In the genomic region with DNA sequence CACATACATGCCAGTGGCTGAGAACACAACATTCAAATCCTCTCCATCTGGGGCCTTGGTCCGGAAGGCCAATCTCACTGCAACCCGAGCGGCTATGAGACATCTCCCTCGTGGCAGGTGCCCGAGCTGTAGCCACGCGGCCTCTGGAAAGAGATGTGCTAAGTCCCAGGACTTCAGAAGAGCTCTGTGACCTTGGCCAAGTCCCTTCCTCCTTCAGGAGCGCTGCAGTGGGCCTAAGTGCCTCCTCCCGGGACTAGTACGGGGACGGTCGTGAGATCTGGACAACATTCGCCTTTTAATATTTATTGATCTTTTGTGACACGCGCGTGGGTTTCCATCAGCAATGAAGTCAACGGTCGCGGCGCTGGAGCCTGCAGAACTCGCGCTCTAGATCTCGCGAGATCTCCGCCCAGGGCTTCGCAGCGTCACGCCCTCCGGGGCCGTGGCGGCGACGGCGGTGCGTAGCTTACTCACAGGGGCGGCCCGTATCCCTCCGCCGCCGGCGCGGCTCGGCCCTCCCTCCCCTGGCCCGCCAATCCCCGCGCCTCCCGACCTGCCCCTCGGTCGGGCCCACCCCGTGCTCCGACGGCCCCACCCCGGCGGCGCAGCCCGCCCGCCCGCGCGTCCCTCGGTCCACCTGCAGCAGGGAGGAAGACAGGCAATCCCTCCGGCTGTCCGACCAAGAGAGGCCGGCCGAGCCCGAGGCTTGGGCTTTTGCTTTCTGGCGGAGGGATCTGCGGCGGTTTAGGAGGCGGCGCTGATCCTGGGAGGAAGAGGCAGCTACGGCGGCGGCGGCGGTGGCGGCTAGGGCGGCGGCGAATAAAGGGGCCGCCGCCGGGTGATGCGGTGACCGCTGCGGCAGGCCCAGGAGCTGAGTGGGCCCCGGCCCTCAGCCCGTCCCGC, we compare ENCODE assay signal across 1 cellular context.
TF ChIP-seq lines count a peak whose summit lies in the region.

A gene (plus strand): TSS at position 588 of the 903 bp plus-strand sequence. CDS start 453 bp downstream, outside the sequence.

TF ChIP-seq in HepG2, 621 proteins besides CTCF, POLR2A, EP300 and RAD21 (continued from another document and continues in another):
- TF ChIP-seq, protein P1, sequence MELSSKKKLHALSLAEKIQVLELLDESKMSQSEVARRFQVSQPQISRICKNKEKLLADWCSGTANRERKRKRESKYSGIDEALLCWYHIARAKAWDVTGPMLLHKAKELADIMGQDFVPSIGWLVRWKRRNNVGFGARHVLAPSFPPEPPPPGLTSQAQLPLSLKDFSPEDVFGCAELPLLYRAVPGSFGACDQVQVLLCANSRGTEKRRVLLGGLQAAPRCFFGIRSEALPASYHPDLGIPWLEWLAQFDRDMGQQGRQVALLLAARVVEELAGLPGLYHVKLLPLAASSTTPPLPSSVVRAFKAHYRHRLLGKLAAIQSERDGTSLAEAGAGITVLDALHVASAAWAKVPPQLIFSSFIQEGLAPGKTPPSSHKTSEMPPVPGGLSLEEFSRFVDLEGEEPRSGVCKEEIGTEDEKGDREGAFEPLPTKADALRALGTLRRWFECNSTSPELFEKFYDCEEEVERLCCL (CRISPR knock-in tag; IDR thresholded peaks at IDR 0.05; ENCODE audit: borderline replicate concordance), result no peak
- no peak for TF ChIP-seq SRSF1 (optimal IDR thresholded peaks at IDR 0.05; ENCODE audit: low read depth, low read length)
- TF ChIP-seq KLF12 (CRISPR knock-in tag; IDR thresholded peaks at IDR 0.05; ENCODE audit: borderline replicate concordance), result peak; percentile 91
- TF ChIP-seq, protein P2, sequence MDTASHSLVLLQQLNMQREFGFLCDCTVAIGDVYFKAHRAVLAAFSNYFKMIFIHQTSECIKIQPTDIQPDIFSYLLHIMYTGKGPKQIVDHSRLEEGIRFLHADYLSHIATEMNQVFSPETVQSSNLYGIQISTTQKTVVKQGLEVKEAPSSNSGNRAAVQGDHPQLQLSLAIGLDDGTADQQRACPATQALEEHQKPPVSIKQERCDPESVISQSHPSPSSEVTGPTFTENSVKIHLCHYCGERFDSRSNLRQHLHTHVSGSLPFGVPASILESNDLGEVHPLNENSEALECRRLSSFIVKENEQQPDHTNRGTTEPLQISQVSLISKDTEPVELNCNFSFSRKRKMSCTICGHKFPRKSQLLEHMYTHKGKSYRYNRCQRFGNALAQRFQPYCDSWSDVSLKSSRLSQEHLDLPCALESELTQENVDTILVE (CRISPR knock-in tag; IDR thresholded peaks at IDR 0.05), result peak; percentile 55; the same call in 1 of the 2 replicates
- peak; percentile 74 for TF ChIP-seq GATAD2A (CRISPR knock-in tag; IDR thresholded peaks at IDR 0.05)
- TF ChIP-seq PHF21A (CRISPR knock-in tag; IDR thresholded peaks at IDR 0.05), result peak; percentile 58; the same call in 1 of the 2 replicates
- TF ChIP-seq RFX1 (IDR thresholded peaks at IDR 0.05), result no peak
- TF ChIP-seq ZNF619 (CRISPR knock-in tag; IDR thresholded peaks at IDR 0.05), result no peak
- no peak; the same call in 1 of the 2 replicates for TF ChIP-seq ZNF724P (CRISPR knock-in tag; IDR thresholded peaks at IDR 0.05; ENCODE audit: borderline replicate concordance)
- no peak for TF ChIP-seq MAFF (IDR thresholded peaks at IDR 0.05; ENCODE audit: low read depth, low read length)
- TF ChIP-seq FOXO1 (CRISPR knock-in tag; IDR thresholded peaks at IDR 0.05), result 0 out of 2 replicates have a peak, but pooled peaks have one; percentile 12
- TF ChIP-seq ZNF816 (CRISPR knock-in tag; IDR thresholded peaks at IDR 0.05; ENCODE audit: borderline replicate concordance), result no peak
- no peak for TF ChIP-seq ZSCAN20 (CRISPR knock-in tag; IDR thresholded peaks at IDR 0.05; ENCODE audit: borderline replicate concordance)
- no peak for TF ChIP-seq MIER2 (CRISPR knock-in tag; IDR thresholded peaks at IDR 0.05)
- TF ChIP-seq, protein P3, sequence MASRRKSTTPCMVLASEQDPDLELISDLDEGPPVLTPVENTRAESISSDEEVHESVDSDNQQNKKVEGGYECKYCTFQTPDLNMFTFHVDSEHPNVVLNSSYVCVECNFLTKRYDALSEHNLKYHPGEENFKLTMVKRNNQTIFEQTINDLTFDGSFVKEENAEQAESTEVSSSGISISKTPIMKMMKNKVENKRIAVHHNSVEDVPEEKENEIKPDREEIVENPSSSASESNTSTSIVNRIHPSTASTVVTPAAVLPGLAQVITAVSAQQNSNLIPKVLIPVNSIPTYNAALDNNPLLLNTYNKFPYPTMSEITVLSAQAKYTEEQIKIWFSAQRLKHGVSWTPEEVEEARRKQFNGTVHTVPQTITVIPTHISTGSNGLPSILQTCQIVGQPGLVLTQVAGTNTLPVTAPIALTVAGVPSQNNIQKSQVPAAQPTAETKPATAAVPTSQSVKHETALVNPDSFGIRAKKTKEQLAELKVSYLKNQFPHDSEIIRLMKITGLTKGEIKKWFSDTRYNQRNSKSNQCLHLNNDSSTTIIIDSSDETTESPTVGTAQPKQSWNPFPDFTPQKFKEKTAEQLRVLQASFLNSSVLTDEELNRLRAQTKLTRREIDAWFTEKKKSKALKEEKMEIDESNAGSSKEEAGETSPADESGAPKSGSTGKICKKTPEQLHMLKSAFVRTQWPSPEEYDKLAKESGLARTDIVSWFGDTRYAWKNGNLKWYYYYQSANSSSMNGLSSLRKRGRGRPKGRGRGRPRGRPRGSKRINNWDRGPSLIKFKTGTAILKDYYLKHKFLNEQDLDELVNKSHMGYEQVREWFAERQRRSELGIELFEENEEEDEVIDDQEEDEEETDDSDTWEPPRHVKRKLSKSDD (CRISPR knock-in tag; IDR thresholded peaks at IDR 0.05; ENCODE audit: low read depth), result no peak
- TF ChIP-seq ZNF33B (CRISPR knock-in tag; IDR thresholded peaks at IDR 0.05), result no peak
- no peak for TF ChIP-seq MYNN (CRISPR knock-in tag; IDR thresholded peaks at IDR 0.05; ENCODE audit: low read depth)
- no peak for TF ChIP-seq ZNF510 (CRISPR knock-in tag; IDR thresholded peaks at IDR 0.05; ENCODE audit: low read depth)
- no peak for TF ChIP-seq SSRP1 (CRISPR knock-in tag; IDR thresholded peaks at IDR 0.05)
- TF ChIP-seq BCL6 (CRISPR knock-in tag; IDR thresholded peaks at IDR 0.05), result 0 out of 2 replicates have a peak, but pooled peaks have one; percentile 26
- no peak for TF ChIP-seq ZNF577 (CRISPR knock-in tag; IDR thresholded peaks at IDR 0.05; ENCODE audit: borderline replicate concordance, low read depth)
- TF ChIP-seq ZNF333 (CRISPR knock-in tag; IDR thresholded peaks at IDR 0.05; ENCODE audit: borderline replicate concordance), result no peak
- TF ChIP-seq, protein P4, sequence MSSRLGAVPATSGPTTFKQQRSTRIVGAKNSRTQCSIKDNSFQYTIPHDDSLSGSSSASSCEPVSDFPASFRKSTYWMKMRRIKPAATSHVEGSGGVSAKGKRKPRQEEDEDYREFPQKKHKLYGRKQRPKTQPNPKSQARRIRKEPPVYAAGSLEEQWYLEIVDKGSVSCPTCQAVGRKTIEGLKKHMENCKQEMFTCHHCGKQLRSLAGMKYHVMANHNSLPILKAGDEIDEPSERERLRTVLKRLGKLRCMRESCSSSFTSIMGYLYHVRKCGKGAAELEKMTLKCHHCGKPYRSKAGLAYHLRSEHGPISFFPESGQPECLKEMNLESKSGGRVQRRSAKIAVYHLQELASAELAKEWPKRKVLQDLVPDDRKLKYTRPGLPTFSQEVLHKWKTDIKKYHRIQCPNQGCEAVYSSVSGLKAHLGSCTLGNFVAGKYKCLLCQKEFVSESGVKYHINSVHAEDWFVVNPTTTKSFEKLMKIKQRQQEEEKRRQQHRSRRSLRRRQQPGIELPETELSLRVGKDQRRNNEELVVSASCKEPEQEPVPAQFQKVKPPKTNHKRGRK (CRISPR knock-in tag; IDR thresholded peaks at IDR 0.05), result no peak
- TF ChIP-seq ASH2L (IDR thresholded peaks at IDR 0.05; ENCODE audit: insufficient read length, low read depth, low read length), result peak; percentile 68
- TF ChIP-seq ZNF781 (CRISPR knock-in tag; IDR thresholded peaks at IDR 0.05; ENCODE audit: borderline replicate concordance, not compliant biosample characterization), result peak; percentile 42
- TF ChIP-seq NR2F1 (CRISPR knock-in tag; IDR thresholded peaks at IDR 0.05), result no peak
- 0 out of 2 replicates have a peak, but pooled peaks have one; percentile 28 for TF ChIP-seq ZNF557 (CRISPR knock-in tag; IDR thresholded peaks at IDR 0.05)
- TF ChIP-seq ZNF564 (CRISPR knock-in tag; IDR thresholded peaks at IDR 0.05), result peak; percentile 95
- TF ChIP-seq SIN3B (IDR thresholded peaks at IDR 0.05; ENCODE audit: low read length), result no peak
- no peak for TF ChIP-seq ZNF549 (CRISPR knock-in tag; IDR thresholded peaks at IDR 0.05)
- TF ChIP-seq ZNF256 (CRISPR knock-in tag; conservative IDR thresholded peaks at IDR 0.05), result no peak
- no peak for TF ChIP-seq ZNF530 (CRISPR knock-in tag; IDR thresholded peaks at IDR 0.05; ENCODE audit: low read depth)
- TF ChIP-seq, protein P5, sequence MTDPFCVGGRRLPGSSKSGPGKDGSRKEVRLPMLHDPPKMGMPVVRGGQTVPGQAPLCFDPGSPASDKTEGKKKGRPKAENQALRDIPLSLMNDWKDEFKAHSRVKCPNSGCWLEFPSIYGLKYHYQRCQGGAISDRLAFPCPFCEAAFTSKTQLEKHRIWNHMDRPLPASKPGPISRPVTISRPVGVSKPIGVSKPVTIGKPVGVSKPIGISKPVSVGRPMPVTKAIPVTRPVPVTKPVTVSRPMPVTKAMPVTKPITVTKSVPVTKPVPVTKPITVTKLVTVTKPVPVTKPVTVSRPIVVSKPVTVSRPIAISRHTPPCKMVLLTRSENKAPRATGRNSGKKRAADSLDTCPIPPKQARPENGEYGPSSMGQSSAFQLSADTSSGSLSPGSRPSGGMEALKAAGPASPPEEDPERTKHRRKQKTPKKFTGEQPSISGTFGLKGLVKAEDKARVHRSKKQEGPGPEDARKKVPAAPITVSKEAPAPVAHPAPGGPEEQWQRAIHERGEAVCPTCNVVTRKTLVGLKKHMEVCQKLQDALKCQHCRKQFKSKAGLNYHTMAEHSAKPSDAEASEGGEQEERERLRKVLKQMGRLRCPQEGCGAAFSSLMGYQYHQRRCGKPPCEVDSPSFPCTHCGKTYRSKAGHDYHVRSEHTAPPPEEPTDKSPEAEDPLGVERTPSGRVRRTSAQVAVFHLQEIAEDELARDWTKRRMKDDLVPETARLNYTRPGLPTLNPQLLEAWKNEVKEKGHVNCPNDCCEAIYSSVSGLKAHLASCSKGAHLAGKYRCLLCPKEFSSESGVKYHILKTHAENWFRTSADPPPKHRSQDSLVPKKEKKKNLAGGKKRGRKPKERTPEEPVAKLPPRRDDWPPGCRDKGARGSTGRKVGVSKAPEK (CRISPR knock-in tag; IDR thresholded peaks at IDR 0.05; ENCODE audit: borderline replicate concordance), result no peak
- TF ChIP-seq, protein P6, sequence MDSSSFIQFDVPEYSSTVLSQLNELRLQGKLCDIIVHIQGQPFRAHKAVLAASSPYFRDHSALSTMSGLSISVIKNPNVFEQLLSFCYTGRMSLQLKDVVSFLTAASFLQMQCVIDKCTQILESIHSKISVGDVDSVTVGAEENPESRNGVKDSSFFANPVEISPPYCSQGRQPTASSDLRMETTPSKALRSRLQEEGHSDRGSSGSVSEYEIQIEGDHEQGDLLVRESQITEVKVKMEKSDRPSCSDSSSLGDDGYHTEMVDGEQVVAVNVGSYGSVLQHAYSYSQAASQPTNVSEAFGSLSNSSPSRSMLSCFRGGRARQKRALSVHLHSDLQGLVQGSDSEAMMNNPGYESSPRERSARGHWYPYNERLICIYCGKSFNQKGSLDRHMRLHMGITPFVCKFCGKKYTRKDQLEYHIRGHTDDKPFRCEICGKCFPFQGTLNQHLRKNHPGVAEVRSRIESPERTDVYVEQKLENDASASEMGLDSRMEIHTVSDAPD (CRISPR knock-in tag; IDR thresholded peaks at IDR 0.05), result 0 out of 2 replicates have a peak, but pooled peaks have one; percentile 32
- TF ChIP-seq ZNF253 (CRISPR knock-in tag; IDR thresholded peaks at IDR 0.05; ENCODE audit: borderline replicate concordance), result no peak
- no peak; the same call in 1 of the 2 replicates for TF ChIP-seq MEIS2 (CRISPR knock-in tag; IDR thresholded peaks at IDR 0.05)
- peak; percentile 37; the same call in 1 of the 2 replicates for TF ChIP-seq ZBTB7B (CRISPR knock-in tag; IDR thresholded peaks at IDR 0.05)
- TF ChIP-seq, protein P7, sequence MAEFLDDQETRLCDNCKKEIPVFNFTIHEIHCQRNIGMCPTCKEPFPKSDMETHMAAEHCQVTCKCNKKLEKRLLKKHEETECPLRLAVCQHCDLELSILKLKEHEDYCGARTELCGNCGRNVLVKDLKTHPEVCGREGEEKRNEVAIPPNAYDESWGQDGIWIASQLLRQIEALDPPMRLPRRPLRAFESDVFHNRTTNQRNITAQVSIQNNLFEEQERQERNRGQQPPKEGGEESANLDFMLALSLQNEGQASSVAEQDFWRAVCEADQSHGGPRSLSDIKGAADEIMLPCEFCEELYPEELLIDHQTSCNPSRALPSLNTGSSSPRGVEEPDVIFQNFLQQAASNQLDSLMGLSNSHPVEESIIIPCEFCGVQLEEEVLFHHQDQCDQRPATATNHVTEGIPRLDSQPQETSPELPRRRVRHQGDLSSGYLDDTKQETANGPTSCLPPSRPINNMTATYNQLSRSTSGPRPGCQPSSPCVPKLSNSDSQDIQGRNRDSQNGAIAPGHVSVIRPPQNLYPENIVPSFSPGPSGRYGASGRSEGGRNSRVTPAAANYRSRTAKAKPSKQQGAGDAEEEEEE (CRISPR knock-in tag; IDR thresholded peaks at IDR 0.05; ENCODE audit: borderline replicate concordance), result no peak
- TF ChIP-seq TARDBP (CRISPR knock-in tag; IDR thresholded peaks at IDR 0.05), result no peak
- TF ChIP-seq ZNF232 (CRISPR knock-in tag; IDR thresholded peaks at IDR 0.05; ENCODE audit: borderline replicate concordance), result no peak
- TF ChIP-seq ZNF446 (CRISPR knock-in tag; IDR thresholded peaks at IDR 0.05), result 0 out of 2 replicates have a peak, but pooled peaks have one; percentile 56
- TF ChIP-seq, protein P8, sequence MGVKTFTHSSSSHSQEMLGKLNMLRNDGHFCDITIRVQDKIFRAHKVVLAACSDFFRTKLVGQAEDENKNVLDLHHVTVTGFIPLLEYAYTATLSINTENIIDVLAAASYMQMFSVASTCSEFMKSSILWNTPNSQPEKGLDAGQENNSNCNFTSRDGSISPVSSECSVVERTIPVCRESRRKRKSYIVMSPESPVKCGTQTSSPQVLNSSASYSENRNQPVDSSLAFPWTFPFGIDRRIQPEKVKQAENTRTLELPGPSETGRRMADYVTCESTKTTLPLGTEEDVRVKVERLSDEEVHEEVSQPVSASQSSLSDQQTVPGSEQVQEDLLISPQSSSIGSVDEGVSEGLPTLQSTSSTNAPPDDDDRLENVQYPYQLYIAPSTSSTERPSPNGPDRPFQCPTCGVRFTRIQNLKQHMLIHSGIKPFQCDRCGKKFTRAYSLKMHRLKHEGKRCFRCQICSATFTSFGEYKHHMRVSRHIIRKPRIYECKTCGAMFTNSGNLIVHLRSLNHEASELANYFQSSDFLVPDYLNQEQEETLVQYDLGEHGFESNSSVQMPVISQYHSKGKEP (CRISPR knock-in tag; IDR thresholded peaks at IDR 0.05), result no peak; the same call in 1 of the 2 replicates
- no peak for TF ChIP-seq ZNF891 (CRISPR knock-in tag; IDR thresholded peaks at IDR 0.05)
- TF ChIP-seq, protein P9, sequence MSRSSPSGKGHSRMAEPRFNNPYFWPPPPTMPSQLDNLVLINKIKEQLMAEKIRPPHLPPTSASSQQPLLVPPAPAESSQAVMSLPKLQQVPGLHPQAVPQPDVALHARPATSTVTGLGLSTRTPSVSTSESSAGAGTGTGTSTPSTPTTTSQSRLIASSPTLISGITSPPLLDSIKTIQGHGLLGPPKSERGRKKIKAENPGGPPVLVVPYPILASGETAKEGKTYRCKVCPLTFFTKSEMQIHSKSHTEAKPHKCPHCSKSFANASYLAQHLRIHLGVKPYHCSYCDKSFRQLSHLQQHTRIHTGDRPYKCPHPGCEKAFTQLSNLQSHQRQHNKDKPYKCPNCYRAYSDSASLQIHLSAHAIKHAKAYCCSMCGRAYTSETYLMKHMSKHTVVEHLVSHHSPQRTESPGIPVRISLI (CRISPR knock-in tag; IDR thresholded peaks at IDR 0.05; ENCODE audit: borderline replicate concordance), result no peak
- TF ChIP-seq ZFP90 (CRISPR knock-in tag; IDR thresholded peaks at IDR 0.05; ENCODE audit: borderline replicate concordance), result 0 out of 2 replicates have a peak, but pooled peaks have one; percentile 21
- TF ChIP-seq ZNF570 (CRISPR knock-in tag; IDR thresholded peaks at IDR 0.05; ENCODE audit: borderline replicate concordance), result no peak
